In the genomic region with DNA sequence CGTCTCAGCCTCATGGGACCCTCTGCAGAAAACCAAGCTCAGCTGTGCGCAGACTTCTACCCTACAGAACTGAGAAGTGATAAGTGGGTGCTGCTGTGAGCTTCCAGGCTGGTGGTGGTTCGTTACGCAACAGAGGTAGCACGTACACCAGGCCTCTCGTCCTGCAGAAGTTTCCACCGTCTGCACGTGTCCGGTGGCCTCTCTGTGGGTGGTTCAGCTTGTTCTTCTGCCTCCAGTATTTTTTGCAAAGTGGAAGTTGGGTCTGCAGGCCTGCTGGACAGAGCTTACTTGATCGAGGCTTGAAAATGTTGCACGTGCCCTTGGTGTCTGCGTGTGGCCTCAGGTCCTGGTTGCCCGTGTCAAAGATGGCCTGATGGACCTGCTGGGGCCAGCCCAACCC, we compare ENCODE assay signal across 35 cellular contexts. TPM values are rescaled to one million over a fixed set of nuclear protein-coding genes. Genes with fewer than 3 reads are reported as not detected.
"Had no signal": no experiment of that assay in that cellular context is flagged by ENCODE, and none has a peak within 500 bp of the region (broad histone marks: within the 10 kb centered on the region; RNA-seq: fewer than 3 reads in every experiment).

No MANE protein-coding gene starts in this region.

- H3K27ac ChIP-seq: adrenal gland, ascending aorta, gastrocnemius medialis, hepatocyte, left ventricle myocardium inferior, parathyroid adenoma, psoas muscle, stomach, tibial artery, upper lobe of right lung had no signal

- H3K4me3 ChIP-seq: adrenal gland, ascending aorta, gastrocnemius medialis, hepatocyte, left ventricle myocardium inferior, lung, psoas muscle, smooth muscle cell, stomach, tibial artery, upper lobe of right lung had no signal

- H3K9me3 ChIP-seq: adrenal gland, gastrocnemius medialis, psoas muscle, upper lobe of right lung had no signal

- H3K9ac ChIP-seq: parathyroid adenoma had no signal

- H2AFZ ChIP-seq: hepatocyte, parathyroid adenoma had no signal

- H3K4me1 ChIP-seq: adrenal gland, ascending aorta, gastrocnemius medialis, left ventricle myocardium inferior, parathyroid adenoma, psoas muscle, stomach, tibial artery, upper lobe of right lung had no signal

- H3K79me2 ChIP-seq: hepatocyte, parathyroid adenoma had no signal

- H3K4me2 ChIP-seq: hepatocyte, smooth muscle cell had no signal

- ATAC-seq: effector memory CD8-positive, alpha-beta T cell; gastrocnemius medialis; psoas muscle; stimulated activated naive B cell treated with anti-CD40 and anti-IgM and Interleukin-4, amounts not matched to agents 10 μg/mL and 1 μg/mL and 100 μg/mL, for 72 hours; upper lobe of right lung had no signal

- DNase-seq: activated CD4-positive, alpha-beta memory T cell treated with anti-CD3 and anti-CD28 coated beads for 36 hours; activated CD4-positive, alpha-beta T cell treated with anti-CD3 and anti-CD28 coated beads, Interleukin-2, amount 10 ng/mL, durations not matched to agents 24 days and 14 days; activated CD4-positive, CD25-positive, alpha-beta regulatory T cell treated with anti-CD3 and anti-CD28 coated beads, Interleukin-2, amount 50 U/mL, for 72 hours; activated CD8-positive, alpha-beta memory T cell treated with anti-CD3 and anti-CD28 coated beads, Interleukin-2, amount 50 U/mL, for 4 hours; activated effector memory CD4-positive, alpha-beta T cell treated with anti-CD3 and anti-CD28 coated beads, Interleukin-2, amount 50 U/mL, for 16 hours; activated naive CD4-positive, alpha-beta T cell treated with anti-CD3 and anti-CD28 coated beads for 36 hours; activated naive CD8-positive, alpha-beta T cell treated with anti-CD3 and anti-CD28 coated beads for 36 hours; activated T-cell treated with anti-CD3 and anti-CD28 coated beads, Interleukin-2, amount 50 U/mL, for 1 hour; adrenal gland; caudate nucleus; cortex of kidney; effector memory CD8-positive, alpha-beta T cell; erythroblast; gastrocnemius medialis; islet precursor cell; left ventricle myocardium inferior; nephron progenitor cell; psoas muscle; stimulated activated CD4-positive, alpha-beta T cell treated with anti-CD3 and anti-CD28 coated beads, Interleukin-15, amount 100 ng/mL, for 24 hours; stimulated activated CD4-positive, alpha-beta T cell treated with anti-CD3 and anti-CD28 coated beads, Interleukin-2, amount 100 ng/mL, for 24 hours; stimulated activated naive B cell treated with anti-CD40 and anti-IgM and Interleukin-4, amounts not matched to agents 10 μg/mL and 1 μg/mL and 100 μg/mL, for 72 hours; stomach; T-helper 9 cell; tibial artery; upper lobe of right lung had no signal

- H3K36me3 ChIP-seq: adrenal gland, ascending aorta, gastrocnemius medialis, left ventricle myocardium inferior, stomach, tibial artery, upper lobe of right lung had no signal

- H3K27me3 ChIP-seq: adrenal gland, ascending aorta, gastrocnemius medialis had no signal

RNA-seq across cellular contexts. Expression of gene KCNT1, which starts 27.5 kb away (rescaled TPM):
- total RNA-seq: activated CD4-positive, alpha-beta memory T cell treated with anti-CD3 and anti-CD28 coated beads for 36 hours; activated CD4-positive, alpha-beta T cell treated with anti-CD3 and anti-CD28 coated beads, Interleukin-2, amount 10 ng/mL, durations not matched to agents 24 days and 14 days; activated CD8-positive, alpha-beta memory T cell treated with anti-CD3 and anti-CD28 coated beads for 36 hours; activated naive CD4-positive, alpha-beta T cell treated with anti-CD3 and anti-CD28 coated beads for 36 hours; activated naive CD8-positive, alpha-beta T cell treated with anti-CD3 and anti-CD28 coated beads for 36 hours; activated T-helper 1 cell treated with anti-CD3 and anti-CD28 coated beads, Interleukin-12 subunit alpha, Interleukin-12 subunit beta, Interleukin-2, Interleukin-4 antibody, amounts not matched to agents 30 ng/mL and 10 ng/mL and 1 ng/mL, durations not matched to agents 14 hours and 24 hours and 36 hours; ascending aorta; chondrocyte; hepatocyte; smooth muscle cell had no signal
- polyA plus RNA-seq: smooth muscle cell had no signal

RNA-seq across cellular contexts. Expression of gene SOHLH1, which starts 30.2 kb away (rescaled TPM):
- total RNA-seq: activated CD4-positive, alpha-beta memory T cell treated with anti-CD3 and anti-CD28 coated beads for 36 hours; activated CD4-positive, alpha-beta T cell treated with anti-CD3 and anti-CD28 coated beads, Interleukin-2, amount 10 ng/mL, durations not matched to agents 24 days and 14 days; activated CD8-positive, alpha-beta memory T cell treated with anti-CD3 and anti-CD28 coated beads for 36 hours; activated naive CD4-positive, alpha-beta T cell treated with anti-CD3 and anti-CD28 coated beads for 36 hours; activated naive CD8-positive, alpha-beta T cell treated with anti-CD3 and anti-CD28 coated beads for 36 hours; activated T-helper 1 cell treated with anti-CD3 and anti-CD28 coated beads, Interleukin-12 subunit alpha, Interleukin-12 subunit beta, Interleukin-2, Interleukin-4 antibody, amounts not matched to agents 30 ng/mL and 10 ng/mL and 1 ng/mL, durations not matched to agents 14 hours and 24 hours and 36 hours; adrenal gland; ascending aorta; chondrocyte; gastrocnemius medialis; hepatocyte; left ventricle myocardium inferior; lung; mesenteric fat pad; mucosa of gallbladder; psoas muscle; smooth muscle cell; stomach; upper lobe of right lung had no signal
- polyA plus RNA-seq: adrenal gland, hepatocyte, lung, psoas muscle, smooth muscle cell, stomach had no signal
